In the genomic region with DNA sequence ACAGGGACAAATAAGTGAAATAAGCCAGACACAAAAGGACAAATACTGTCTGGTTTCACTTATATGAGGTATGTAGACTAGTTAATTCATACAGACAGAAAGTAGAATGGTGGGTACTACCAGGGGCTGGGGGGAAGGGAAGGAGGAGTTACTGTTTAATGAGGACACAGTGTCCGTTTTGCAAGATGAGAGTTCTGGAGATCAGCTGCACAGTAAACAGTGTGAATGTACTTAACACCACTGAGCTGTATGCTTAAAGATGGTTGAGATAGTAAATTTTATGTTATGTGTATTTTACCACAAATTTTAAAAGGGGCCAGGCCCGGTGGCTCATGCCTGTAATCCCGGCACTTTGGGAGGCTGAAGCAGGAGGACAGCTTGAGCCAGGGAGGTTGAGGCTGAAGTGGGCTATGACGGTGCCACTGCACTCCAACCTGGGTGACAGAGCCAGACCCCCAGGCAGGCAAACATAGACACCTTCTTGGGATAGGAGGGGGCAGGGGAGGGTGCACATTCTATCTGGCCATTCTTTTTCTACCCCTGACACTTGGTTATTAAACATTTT, we compare ENCODE assay signal across 30 cellular contexts.
"Had no signal": no experiment of that assay in that cellular context is flagged by ENCODE, and none has a peak within 500 bp of the region (broad histone marks: within the 10 kb centered on the region; RNA-seq: fewer than 3 reads in every experiment).

No MANE protein-coding gene starts in this region.

- DNase-seq: activated CD4-positive, alpha-beta T cell treated with anti-CD3 and anti-CD28 coated beads for 48 hours; activated CD4-positive, alpha-beta T cell treated with anti-CD3 and anti-CD28 coated beads, Interleukin-2, amount 50 U/mL, for 4 hours; activated CD4-positive, CD25-positive, alpha-beta regulatory T cell treated with anti-CD3 and anti-CD28 coated beads, Interleukin-2, amount 50 U/mL, for 72 hours; activated CD8-positive, alpha-beta memory T cell treated with anti-CD3 and anti-CD28 coated beads, Interleukin-2, amount 50 U/mL, for 48 hours; activated CD8-positive, alpha-beta T cell treated with anti-CD3 and anti-CD28 coated beads, Interleukin-2, amount 10 ng/mL, durations not matched to agents 7 days and 5 days; activated naive CD4-positive, alpha-beta T cell treated with Interleukin-2 at 50 U/mL for 16 hours; activated T-cell treated with anti-CD3 and anti-CD28 coated beads, Interleukin-2, amount 50 U/mL, for 1 hour; amygdala; brain microvascular endothelial cell; cerebellar nuclear complex; KG1; MG63; MV-4-11; NCI-H1092 treated with DMSO at 0.1 percent for 48 hours; NCI-H1436; NCI-H187; NCI-H2081; NCI-H510A treated with DMSO at 0.1 percent for 48 hours; NCI-H69; NK-92 treated with Interleukin-12 subunit alpha and Interleukin-12 subunit beta, amount 100 ng/mL, for 24 hours; OCI-M1; Right ventricle myocardium superior; SJCRH30; SK-N-SH; T-helper 1 cell had no signal

- H3K27me3 ChIP-seq: brain microvascular endothelial cell, MG63, SJCRH30 had no signal

- H3K36me3 ChIP-seq: brain microvascular endothelial cell, MG63, SJCRH30 had no signal

- H3K36me3 Mint-ChIP-seq: activated naive CD4-positive, alpha-beta T cell treated with anti-CD3 and anti-CD28 coated beads, Interleukin-2, amount 50 U/mL, for 72 hours; WTC11 had no signal

- H3K9me3 Mint-ChIP-seq: activated naive CD4-positive, alpha-beta T cell treated with anti-CD3 and anti-CD28 coated beads, Interleukin-2, amount 50 U/mL, for 72 hours; WTC11 had no signal

- H3K9ac ChIP-seq: SK-N-SH had no signal

- H3K4me2 ChIP-seq: SK-N-SH had no signal

- H3K27ac ChIP-seq: brain microvascular endothelial cell, RWPE1, SJCRH30 had no signal

- H3K4me3 Mint-ChIP-seq: activated CD8-positive, alpha-beta T cell treated with anti-CD3 and anti-CD28 coated beads, Interleukin-2, amount 10 ng/mL, durations not matched to agents 7 days and 5 days; WTC11 had no signal

- H3K4me3 ChIP-seq: MG63, SJCRH30 had no signal

- FAIRE-seq: astrocyte had no signal

- H3K9me3 ChIP-seq: MG63, SJCRH30, SK-N-SH had no signal

- H3K27ac Mint-ChIP-seq: activated CD8-positive, alpha-beta T cell treated with anti-CD3 and anti-CD28 coated beads, Interleukin-2, amount 10 ng/mL, durations not matched to agents 7 days and 5 days; WTC11 had no signal

- ATAC-seq: activated CD8-positive, alpha-beta T cell treated with anti-CD3 and anti-CD28 coated beads, Interleukin-2, amount 10 ng/mL, durations not matched to agents 7 days and 5 days; activated naive CD4-positive, alpha-beta T cell treated with anti-CD3 and anti-CD28 coated beads, Interleukin-2, amount 50 U/mL, for 72 hours; Panc1; WTC11 had no signal
